ENCODE assay signal across 8 cellular contexts in genomic region chr22:32411829-32412592, GRCh38. TPM values are rescaled to one million over a fixed set of nuclear protein-coding genes. Genes with fewer than 3 reads are reported as not detected.
DNase-seq lines count a peak whose midpoint lies in the region; ATAC-seq and TF ChIP-seq lines count a peak whose summit lies in the region.

TSS of gene RTCB (minus strand) at chr22:32412247. CDS start at chr22:32412156, 91 bp downstream.

- H3K36me3 ChIP-seq in Panc1 (ENCODE audit: control insufficient read depth, insufficient read depth, low read length) (peaks cover 3% of the 10 kb centered on the region), esophagus (ENCODE audit: control insufficient read depth in 2 of 2, insufficient read depth in 2 of 2, low read length in 1 of 2) (peaks cover 2 to 6% of the 10 kb centered on the region in 2 donors)

- 1 to 2% methylated on average over 40 of the region's 40 CpGs for WGBS in esophagus, 2 donors

- no peaks in the 10 kb centered on the region for H3K9me3 ChIP-seq in Panc1 (ENCODE audit: control insufficient read depth, insufficient read depth, low read depth, low read length)
- no peaks in the 10 kb centered on the region for H3K9me3 ChIP-seq in esophagus (ENCODE audit: control insufficient read depth in 2 of 2, insufficient read depth in 1 of 2, low read depth in 1 of 2, low read length in 1 of 2)

- CTCF ChIA-PET in Panc1 (lab: Charles Lee): interaction anchor here (0.7 kb wide), 1 partner anchor 14 kb away, joined by 3 read pairs; no protein-coding TSS in a partner anchor

- TF ChIP-seq CTCF in Panc1 (IDR thresholded peaks at IDR 0.05): no peak

- no TSS peak for BruUV-seq in Panc1 (replicated peaks; lab: Mats Ljungman, UMichigan)

- intact Hi-C loops in Panc1 (cut with micrococcal nuclease; ENCODE audit: unreplicated experiment): loop anchor here (2.0 kb wide), 1 partner anchor 63 kb away; the partner anchor contains the start of gene FBXO7

- in situ Hi-C loops in Panc1 (cut with HindIII; ENCODE audit: low pct_unique_long_range_greater_than_20kb, low sequenced_read_pairs): no loop called here

- DNase-seq in C1 segment of cervical spinal cord (lab: John Stamatoyannopoulos, UW) (peak; percentile 45 to 92 (median 85)), Panc1 (ENCODE audit: low read depth, low spot score) (peak; percentile 75), mucosa of gallbladder (ENCODE audit: low spot score) (peak; percentile 95)
- DNase-seq in Jurkat, Clone E6-1 (ENCODE audit: low read depth, low spot score): peak; percentile 94
- peak; percentile 95 for DNase-seq in activated T-cell treated with anti-CD3 and anti-CD28 coated beads, Interleukin-2, amount 50 U/mL, for 48 hours
- peak; percentile 75 to 88 for DNase-seq in stimulated activated CD8-positive, alpha-beta memory T cell treated with anti-CD3 and anti-CD28 coated beads, Interleukin-4, amount 100 ng/mL, for 1 hour (ENCODE audit: low read depth in 2 of 2, low spot score in 1 of 2)

- H3K27me3 ChIP-seq in Panc1 (ENCODE audit: control insufficient read depth, insufficient read depth, low read length): no peaks in the 10 kb centered on the region
- H3K27me3 ChIP-seq in esophagus (ENCODE audit: control insufficient read depth in 1 of 2, insufficient read depth in 2 of 2, low read length in 2 of 2): no peaks in the 10 kb centered on the region

- ATAC-seq in GM19397 (IDR thresholded peaks at IDR 0.05; ENCODE audit: unreplicated experiment) (peak; percentile 64), Panc1 (peak; percentile 94)

- peak within 1 kb of the TSS; percentile 86 for H3K27ac ChIP-seq in Panc1 (ENCODE audit: low read length)
- H3K27ac ChIP-seq in esophagus (ENCODE audit: low read depth in 2 of 2, low read length in 1 of 2): peak within 1 kb of the TSS; percentile 73 to 93

- H3K4me3 ChIP-seq in Jurkat, Clone E6-1 (ENCODE audit: low read length): peak within 1 kb of the TSS; percentile 66
- H3K4me3 ChIP-seq in Panc1 (ENCODE audit: low read depth in 2 of 2, low read length in 2 of 2) (peak within 1 kb of the TSS; percentile 96 to 99), esophagus (ENCODE audit: low read depth in 1 of 2, low read length in 2 of 2) (peak within 1 kb of the TSS; percentile 97 to 99)

- H3K4me1 ChIP-seq in Panc1 (ENCODE audit: control insufficient read depth, insufficient read depth, low read length) (no peaks in the 10 kb centered on the region), esophagus (ENCODE audit: control insufficient read depth in 2 of 2, insufficient read depth in 2 of 2, low read length in 1 of 2) (peaks cover 3 to 4% of the 10 kb centered on the region in 2 donors)

- POLR2A ChIA-PET in Panc1 (lab: Charles Lee): interaction anchor here (0.6 kb wide), 1 partner anchor 238 kb away, joined by 4 read pairs; no protein-coding TSS in a partner anchor

RNA-seq across cellular contexts. Expression of gene RTCB, which starts in this region (rescaled TPM):
- 136 TPM for polyA plus RNA-seq in Jurkat, Clone E6-1 (2012; ENCODE audit: insufficient read depth, insufficient read length)
- 55.9 TPM for total RNA-seq in Panc1 (2021; ENCODE audit: unreplicated experiment)
- 49.9 TPM for polyA plus RNA-seq in Panc1 (2012; ENCODE audit: insufficient read length)
- polyA plus RNA-seq in esophagus: 10 to 100 TPM; 12.8 to 52.3 TPM
- 62.8 TPM for total RNA-seq in mucosa of gallbladder

Comparison
In these comparisons a context has a peak if more than half of its experiments do, and no peak if none do; other contexts are left out.
1. Peak in every context shown above with its lines: DNase-seq, ATAC-seq, H3K4me3 ChIP-seq and H3K27ac ChIP-seq.